In genomic region chr19:56393119-56394012, GRCh38 we compare ENCODE assay signal across 8 cellular contexts. TPM values are rescaled to one million over a fixed set of nuclear protein-coding genes. Genes with fewer than 3 reads are reported as not detected.
A peak's percentile ranks its signal among the peaks of the same experiment; 100 is the strongest.
DNase-seq lines count a peak whose midpoint lies in the region; ATAC-seq and TF ChIP-seq lines count a peak whose summit lies in the region.

ZNF582 (minus strand) TSS chr19:56393534; CDS start chr19:56391752, 1,782 bp downstream.

- H3K4me1 Mint-ChIP-seq in nephron progenitor cell: peaks cover 5% of the 10 kb centered on the region
- H3K4me1 Mint-ChIP-seq in stimulated activated naive CD8-positive, alpha-beta T cell treated with anti-CD3 and anti-CD28 coated beads, Interleukin-15, Interleukin-2, amounts not matched to agents 100 ng/mL and 50 ng/mL, for 24 hours (ENCODE audit: low read depth): peaks cover 15% of the 10 kb centered on the region

- H3K4me2 ChIP-seq in PC-9: peak within 1 kb of the TSS; percentile 77

- peak; percentile 84 for ATAC-seq in GM19467 (IDR thresholded peaks at IDR 0.05; ENCODE audit: unreplicated experiment)

- H3K36me3 ChIP-seq in PC-9 (ENCODE audit: low read depth): no peaks in the 10 kb centered on the region

- H3K9me2 ChIP-seq in PC-9 (ENCODE audit: insufficient read depth): no peaks in the 10 kb centered on the region

- DNase-seq in CMK (ENCODE audit: low read depth) (peak; percentile 99), HS-5 (ENCODE audit: low read depth) (peak; percentile 38), PC-9 (peak; percentile 86 to 89), fibroblast of villous mesenchyme (ENCODE audit: low read depth) (peak; percentile 97), nephron progenitor cell (peak; percentile 80)
- peak; percentile 84 for DNase-seq in activated effector memory CD4-positive, alpha-beta T cell treated with Interleukin-2 at 50 U/mL for 16 hours

- H4K20me1 ChIP-seq in PC-9 (ENCODE audit: insufficient read depth): no peaks in the 10 kb centered on the region

- H3K79me2 ChIP-seq in PC-9 (ENCODE audit: low read depth): no peaks in the 10 kb centered on the region

- peaks cover 83% of the 10 kb centered on the region for H3K36me3 Mint-ChIP-seq in nephron progenitor cell (ENCODE audit: low read depth)
- peaks cover 75% of the 10 kb centered on the region for H3K36me3 Mint-ChIP-seq in stimulated activated naive CD8-positive, alpha-beta T cell treated with anti-CD3 and anti-CD28 coated beads, Interleukin-15, Interleukin-2, amounts not matched to agents 100 ng/mL and 50 ng/mL, for 24 hours (ENCODE audit: low read depth)

- no peaks in the 10 kb centered on the region for H3K27me3 ChIP-seq in PC-9 (ENCODE audit: insufficient read depth, low read depth)

- H3K4me3 ChIP-seq in PC-9 (peak within 1 kb of the TSS; percentile 70), fibroblast of villous mesenchyme (ENCODE audit: low read depth, low read length) (peak within 1 kb of the TSS; percentile 73)

- H3K9me3 ChIP-seq in PC-9 (ENCODE audit: insufficient read depth, low read depth): peaks cover 21% of the 10 kb centered on the region

- intact Hi-C loops in PC-9 (cut with micrococcal nuclease; ENCODE audit: unreplicated experiment): loop anchor here (1.0 to 2.0 kb wide), 2 partner anchors 10 to 79 kb away; partner anchors contain the start of gene ZSCAN5A

- H3F3A ChIP-seq in PC-9 (ENCODE audit: insufficient read depth, low read depth): peaks cover 3% of the 10 kb centered on the region; the same call in 1 of the 2 replicates

- TF ChIP-seq CTCF in PC-9 (conservative IDR thresholded peaks at IDR 0.05): peak; percentile 89
- TF ChIP-seq CTCF in fibroblast of villous mesenchyme (IDR thresholded peaks at IDR 0.05; ENCODE audit: insufficient read depth, low read depth, low read length): peak; percentile 76
- TF ChIP-seq CTCF in nephron progenitor cell (IDR thresholded peaks at IDR 0.05): peak; percentile 54

- peak within 1 kb of the TSS; percentile 97 for H3K4me3 Mint-ChIP-seq in nephron progenitor cell
- peak within 1 kb of the TSS; percentile 87 for H3K4me3 Mint-ChIP-seq in stimulated activated naive CD8-positive, alpha-beta T cell treated with anti-CD3 and anti-CD28 coated beads, Interleukin-15, Interleukin-2, amounts not matched to agents 100 ng/mL and 50 ng/mL, for 24 hours

- H2AFZ ChIP-seq in PC-9: peak within 1 kb of the TSS; percentile 98

- peaks cover 88% of the 10 kb centered on the region for H3K9me3 Mint-ChIP-seq in nephron progenitor cell
- peaks cover 55% of the 10 kb centered on the region for H3K9me3 Mint-ChIP-seq in stimulated activated naive CD8-positive, alpha-beta T cell treated with anti-CD3 and anti-CD28 coated beads, Interleukin-15, Interleukin-2, amounts not matched to agents 100 ng/mL and 50 ng/mL, for 24 hours

- 0 out of 2 replicates have a peak, but pooled peaks cover 9% of the 10 kb centered on the region for H3K4me1 ChIP-seq in PC-9 (replicated peaks; ENCODE audit: insufficient read depth)

- POLR2A ChIA-PET in PC-9 (lab: Charles Lee; ENCODE audit: unreplicated experiment): interaction anchor here (0.7 kb wide), 1 partner anchor 443 kb away, joined by 5 read pairs; no protein-coding TSS in a partner anchor

- H3K27ac ChIP-seq in PC-9: peak within 1 kb of the TSS; percentile 50

- H3K27me3 Mint-ChIP-seq in nephron progenitor cell (ENCODE audit: low read depth, poor library complexity): peaks cover 3% of the 10 kb centered on the region
- H3K27me3 Mint-ChIP-seq in stimulated activated naive CD8-positive, alpha-beta T cell treated with anti-CD3 and anti-CD28 coated beads, Interleukin-15, Interleukin-2, amounts not matched to agents 100 ng/mL and 50 ng/mL, for 24 hours: no peaks in the 10 kb centered on the region

- CTCF ChIA-PET in PC-9 (lab: Charles Lee): interaction anchor here (0.5 kb wide), 1 partner anchor 225 kb away, joined by 3 read pairs; no protein-coding TSS in a partner anchor

- peak within 1 kb of the TSS; percentile 59 for H3K27ac Mint-ChIP-seq in nephron progenitor cell
- peak within 1 kb of the TSS; percentile 94 for H3K27ac Mint-ChIP-seq in stimulated activated naive CD8-positive, alpha-beta T cell treated with anti-CD3 and anti-CD28 coated beads, Interleukin-15, Interleukin-2, amounts not matched to agents 100 ng/mL and 50 ng/mL, for 24 hours

- BruUV-seq in PC-9 (replicated peaks; lab: Mats Ljungman, UMichigan): TSS peak; percentile 80

RNA-seq across cellular contexts. Expression of gene ZNF582, which starts in this region (rescaled TPM):
- total RNA-seq in PC-9 (2021) (1.8 and 3.4 TPM in 2 replicates), fibroblast of villous mesenchyme (2.3 and 2.6 TPM in 2 replicates)

Comparison
In these comparisons a context has a peak if more than half of its experiments do, and no peak if none do; other contexts are left out.
1. Peak in every context shown above with its lines: DNase-seq, ATAC-seq, H3K4me3 ChIP-seq and H3K27ac ChIP-seq.
2. DNase-seq: peak in every context shown above with its lines; median percentile 99 in CMK; 97 in fibroblast of villous mesenchyme; 88 in PC-9; 84 in activated effector memory CD4-positive, alpha-beta T cell treated with Interleukin-2 at 50 U/mL for 16 hours; 80 in nephron progenitor cell; 38 in HS-5.